Comparison of ENCODE assay signal across 20 cellular contexts in genomic region chr7:130488376-130489139, GRCh38. TPM values are rescaled to one million over a fixed set of nuclear protein-coding genes. Genes with fewer than 3 reads are reported as not detected.
DNase-seq lines count a peak whose midpoint lies in the region; FAIRE-seq and TF ChIP-seq lines count a peak whose summit lies in the region.
"Had no signal": no experiment of that assay in that cellular context is flagged by ENCODE, and none has a peak within 500 bp of the region (broad histone marks: within the 10 kb centered on the region; RNA-seq: fewer than 3 reads in every experiment).

No MANE protein-coding gene starts in this region.

- DNase-seq in astrocyte (ENCODE audit: low read depth) (no peak), mesenchymal stem cell (peak; percentile 46), smooth muscle cell (lab: John Stamatoyannopoulos, UW; ENCODE audit: unreplicated experiment) (no peak), GM19239 (ENCODE audit: insufficient read length, low spot score) (no peak), NAMALWA (ENCODE audit: low spot score) (no peak), Kasumi-1 (lab: John Stamatoyannopoulos, UW) (no peak)
- DNase-seq in activated CD4-positive, CD25-positive, alpha-beta regulatory T cell treated with anti-CD3 and anti-CD28 coated beads, Interleukin-2, amount 50 U/mL, for 72 hours, result no peak
- DNase-seq: activated B cell treated with CpG ODN at 0.5 μM for 24 hours; colonic mucosa; GM23248; KBM-7; NCI-H2171 treated with DMSO at 0.1 percent for 48 hours; sigmoid colon; stimulated activated CD4-positive, alpha-beta T cell treated with anti-CD3 and anti-CD28 coated beads, Interleukin-2, amount 100 ng/mL, for 48 hours; T-cell had no signal

- no peak for FAIRE-seq in astrocyte (lab: Jason Lieb, UNC)
- no peak for FAIRE-seq in GM19239 (lab: Jason Lieb, UNC)

- H3K79me2 ChIP-seq in astrocyte (ENCODE audit: insufficient read depth, low read length) (peaks cover 19% of the 10 kb centered on the region), smooth muscle cell (ENCODE audit: low read depth) (peaks cover 15% of the 10 kb centered on the region)

- no peaks in the 10 kb centered on the region for H3K36me3 Mint-ChIP-seq in astrocyte (ENCODE audit: low read depth, unreplicated experiment)
- H3K36me3 Mint-ChIP-seq: T-cell had no signal

- H3K36me3 ChIP-seq in HUES6 (ENCODE audit: control insufficient read depth, insufficient read depth, low read length) (no peaks in the 10 kb centered on the region), astrocyte (ENCODE audit: insufficient read depth, low read length) (no peaks in the 10 kb centered on the region), mesenchymal stem cell (ENCODE audit: control insufficient read depth in 1 of 2, insufficient read depth in 2 of 2, low read depth in 1 of 2, low read length in 2 of 2) (peaks cover 0 to 16% of the 10 kb centered on the region in 2 experiments), smooth muscle cell (ENCODE audit: low read depth) (no peaks in the 10 kb centered on the region)
- H3K36me3 ChIP-seq: colonic mucosa, gastroesophageal sphincter, neutrophil, sigmoid colon had no signal

- H3K4me3 Mint-ChIP-seq in astrocyte (ENCODE audit: unreplicated experiment), result no peak overlapping the region
- H3K4me3 Mint-ChIP-seq: activated B cell treated with CpG ODN at 0.5 μM for 24 hours had no signal

- H3K4me3 ChIP-seq in HUES6 (ENCODE audit: low read depth, low read length) (no peak overlapping the region), astrocyte (ENCODE audit: insufficient read depth, low read depth, low read length) (no peak overlapping the region), mesenchymal stem cell (ENCODE audit: insufficient read depth in 1 of 2, low read depth in 1 of 2, low read length in 2 of 2) (no peak overlapping the region), smooth muscle cell (no peak overlapping the region)
- H3K4me3 ChIP-seq: colonic mucosa, gastroesophageal sphincter, GM23248, sigmoid colon had no signal

- H4K91ac ChIP-seq in mesenchymal stem cell (ENCODE audit: low read length), result no peak overlapping the region

- H3K27me3 Mint-ChIP-seq in astrocyte (ENCODE audit: low read depth, unreplicated experiment), result no peaks in the 10 kb centered on the region

- peak overlapping the region in 1 of 2 experiments; percentile 45 for H2BK12ac ChIP-seq in mesenchymal stem cell (ENCODE audit: low read length in 2 of 2)

- no peak overlapping the region for H3K23ac ChIP-seq in mesenchymal stem cell (ENCODE audit: low read length in 2 of 2)

- H2BK15ac ChIP-seq in mesenchymal stem cell (ENCODE audit: low read depth, poor library complexity, severe bottlenecking), result no peak overlapping the region

- H3K4me1 ChIP-seq in HUES6 (ENCODE audit: control insufficient read depth, insufficient read depth, low read length), result peaks cover 34% of the 10 kb centered on the region
- peaks cover 38% of the 10 kb centered on the region for H3K4me1 ChIP-seq in astrocyte (ENCODE audit: insufficient read depth, low read length)
- peaks cover 17% of the 10 kb centered on the region for H3K4me1 ChIP-seq in mesenchymal stem cell (ENCODE audit: control insufficient read depth, insufficient read depth, low read depth, low read length)
- H3K4me1 ChIP-seq in smooth muscle cell (ENCODE audit: low read depth), result peaks cover 16% of the 10 kb centered on the region
- H3K4me1 ChIP-seq: colonic mucosa had no signal

- H3K4me1 Mint-ChIP-seq in astrocyte (ENCODE audit: low read depth, unreplicated experiment), result peaks cover 35% of the 10 kb centered on the region

- no peak overlapping the region for H2BK120ac ChIP-seq in mesenchymal stem cell (ENCODE audit: low read depth, low read length)

- peak overlapping the region; percentile 17 for H2AK5ac ChIP-seq in mesenchymal stem cell (ENCODE audit: low read length, severe bottlenecking)

- H3K14ac ChIP-seq in mesenchymal stem cell (ENCODE audit: low read length in 2 of 2), result no peak overlapping the region

- H2AFZ ChIP-seq in astrocyte (ENCODE audit: low read depth, low read length) (no peak overlapping the region), mesenchymal stem cell (ENCODE audit: low read depth, low read length) (no peak overlapping the region), smooth muscle cell (ENCODE audit: low read depth) (no peak overlapping the region)
- H2AFZ ChIP-seq: GM23248 had no signal

- H3K9me3 Mint-ChIP-seq in astrocyte (ENCODE audit: unreplicated experiment), result no peaks in the 10 kb centered on the region
- H3K9me3 Mint-ChIP-seq: activated B cell treated with CpG ODN at 0.5 μM for 24 hours; activated T-helper 2 cell treated with anti-CD3 and anti-CD28 coated beads, Interferon-gamma antibody, Interleukin-2, Interleukin-4, amounts not matched to agents 10 μg/mL and 5 μg/mL and 100 μg/mL, durations not matched to agents 14 hours and 24 hours and 36 hours; T-cell had no signal

- peak overlapping the region; percentile 6 for H3K9ac ChIP-seq in HUES6 (ENCODE audit: low read length)
- H3K9ac ChIP-seq in astrocyte (ENCODE audit: low read length), result peak overlapping the region; percentile 7
- no peak overlapping the region for H3K9ac ChIP-seq in mesenchymal stem cell (ENCODE audit: low read length)
- no peak overlapping the region for H3K9ac ChIP-seq in smooth muscle cell (ENCODE audit: low read depth)
- H3K9ac ChIP-seq: GM23248 had no signal

- peaks cover 9% of the 10 kb centered on the region; the same call in 1 of the 2 replicates for H3K9me3 ChIP-seq in HUES6 (ENCODE audit: control insufficient read depth, insufficient read depth, low read depth, low read length)
- H3K9me3 ChIP-seq in astrocyte (ENCODE audit: insufficient read depth, low read depth, low read length), result peaks cover 2% of the 10 kb centered on the region
- H3K9me3 ChIP-seq in mesenchymal stem cell (ENCODE audit: control insufficient read depth, low read length), result no peaks in the 10 kb centered on the region
- H3K9me3 ChIP-seq in smooth muscle cell (replicated peaks; ENCODE audit: low read depth), result no peaks in the 10 kb centered on the region
- H3K9me3 ChIP-seq: colonic mucosa, gastroesophageal sphincter, neutrophil, sigmoid colon had no signal

- H3K18ac ChIP-seq in mesenchymal stem cell (ENCODE audit: low read depth in 1 of 2, low read length in 2 of 2), result peak overlapping the region; percentile 61 to 77

- peak overlapping the region in 1 of 2 experiments; percentile 11 for H3K4ac ChIP-seq in mesenchymal stem cell (ENCODE audit: low read depth in 1 of 2, low read length in 2 of 2)

- H3K4me2 ChIP-seq in astrocyte (ENCODE audit: low read length), result peak overlapping the region; percentile 65
- H3K4me2 ChIP-seq in mesenchymal stem cell (ENCODE audit: low read length, poor library complexity, severe bottlenecking), result no peak overlapping the region
- H3K4me2 ChIP-seq in smooth muscle cell, result peak overlapping the region; percentile 82

- H4K8ac ChIP-seq in mesenchymal stem cell (ENCODE audit: low read length), result no peak overlapping the region

- peaks cover 17% of the 10 kb centered on the region for H3F3A ChIP-seq in smooth muscle cell (ENCODE audit: low read depth)

- WGBS in mesenchymal stem cell, result 34% methylated on average over 2 of the region's 7 CpGs
- 17% methylated on average over 7 of the region's 7 CpGs for WGBS in smooth muscle cell (ENCODE audit: low lambda C conversion rate)

- H3K27ac Mint-ChIP-seq in astrocyte (ENCODE audit: unreplicated experiment), result peak overlapping the region; percentile 73
- H3K27ac Mint-ChIP-seq: activated B cell treated with CpG ODN at 0.5 μM for 24 hours; activated T-helper 2 cell treated with anti-CD3 and anti-CD28 coated beads, Interferon-gamma antibody, Interleukin-2, Interleukin-4, amounts not matched to agents 10 μg/mL and 5 μg/mL and 100 μg/mL, durations not matched to agents 14 hours and 24 hours and 36 hours; B cell; T-cell had no signal

- peaks cover 13% of the 10 kb centered on the region for H4K20me1 ChIP-seq in astrocyte (ENCODE audit: insufficient read depth, low read length)
- peaks cover 12% of the 10 kb centered on the region for H4K20me1 ChIP-seq in smooth muscle cell (ENCODE audit: low read depth)

- H2BK5ac ChIP-seq in mesenchymal stem cell (ENCODE audit: low read depth, low read length, poor library complexity, severe bottlenecking), result no peak overlapping the region

- H3K79me1 ChIP-seq in mesenchymal stem cell (replicated peaks; ENCODE audit: low read length, poor library complexity, severe bottlenecking), result no peaks in the 10 kb centered on the region

- peaks cover 21% of the 10 kb centered on the region for H3K27me3 ChIP-seq in HUES6 (ENCODE audit: control insufficient read depth, insufficient read depth, low read length)
- H3K27me3 ChIP-seq in astrocyte (ENCODE audit: insufficient read depth, low read length), result no peaks in the 10 kb centered on the region
- H3K27me3 ChIP-seq in mesenchymal stem cell (ENCODE audit: control insufficient read depth in 1 of 2, insufficient read depth in 1 of 2, low read length in 2 of 2), result peaks cover 0 to 34% of the 10 kb centered on the region in 2 experiments
- no peaks in the 10 kb centered on the region for H3K27me3 ChIP-seq in smooth muscle cell (ENCODE audit: low read depth)
- H3K27me3 ChIP-seq: colonic mucosa had no signal

- no peak for TF ChIP-seq CTCF in astrocyte (IDR thresholded peaks at IDR 0.05; ENCODE audit: insufficient read depth, low read depth, low read length)
- TF ChIP-seq CTCF in smooth muscle cell (IDR thresholded peaks at IDR 0.05; ENCODE audit: borderline replicate concordance, insufficient read depth, poor library complexity, severe bottlenecking), result no peak

- H3K27ac ChIP-seq in HUES6 (ENCODE audit: low read depth, low read length) (no peak overlapping the region; the same call in 1 of the 2 replicates), astrocyte (ENCODE audit: low read depth, low read length) (peak overlapping the region; percentile 64), mesenchymal stem cell (ENCODE audit: low read length, poor library complexity, severe bottlenecking) (peak overlapping the region; percentile 24), smooth muscle cell (ENCODE audit: low read depth) (peak overlapping the region; percentile 92)
- H3K27ac ChIP-seq: colonic mucosa, gastroesophageal sphincter, GM23248, neutrophil had no signal

RNA-seq across cellular contexts. Expression of gene MEST, which starts 3.3 kb away (rescaled TPM):
- total RNA-seq in astrocyte, result 170 and 214 TPM in 2 replicates
- polyA plus RNA-seq in mesenchymal stem cell (2013, experiment 1 of 2), result 614 TPM
- polyA plus RNA-seq in mesenchymal stem cell (2013, experiment 2 of 2), result 634 TPM
- 1,229 and 1,648 TPM in 2 replicates for total RNA-seq in smooth muscle cell
- 1,158 and 1,655 TPM in 2 replicates for polyA plus RNA-seq in smooth muscle cell

RNA-seq across cellular contexts. Expression of gene CEP41, which starts 47.7 kb away (rescaled TPM):
- total RNA-seq in astrocyte (16.4 and 17.3 TPM in 2 replicates), smooth muscle cell (18.3 and 23.0 TPM in 2 replicates)
- 15.1 TPM for polyA plus RNA-seq in mesenchymal stem cell (2013, experiment 1 of 2)
- polyA plus RNA-seq in mesenchymal stem cell (2013, experiment 2 of 2), result 17.7 TPM
- 27.1 and 35.1 TPM in 2 replicates for polyA plus RNA-seq in smooth muscle cell

Comparison
In these comparisons a context has a peak if more than half of its experiments do, and no peak if none do; other contexts are left out.
1. H3K9ac ChIP-seq: peak in HUES6 (single experiment) and astrocyte (single experiment); none in mesenchymal stem cell (single experiment) and smooth muscle cell (single experiment).